ENCODE assay signal across 1 cellular context in genomic region chr3:151751161-151751560, GRCh38.
TF ChIP-seq lines count a peak whose summit lies in the region.

No MANE protein-coding gene starts in this region.

TF ChIP-seq in liver, 16 proteins besides CTCF, POLR2A, EP300 and RAD21 (continued from another document):
- TF ChIP-seq REST (IDR thresholded peaks at IDR 0.05), result no peak
- peak in 1 of 2 donors; percentile 46 for TF ChIP-seq RXRA (IDR thresholded peaks at IDR 0.05)
- no peak for TF ChIP-seq HNF4G (IDR thresholded peaks at IDR 0.05)
- no peak for TF ChIP-seq YY1 (IDR thresholded peaks at IDR 0.05)
- TF ChIP-seq EGR1 (IDR thresholded peaks at IDR 0.05; ENCODE audit: low read depth in 2 of 2), result no peak
